In genomic region chr13:113028336-113029060, GRCh38 we compare ENCODE assay signal across 10 cellular contexts.
"Had no signal": no experiment of that assay in that cellular context is flagged by ENCODE, and none has a peak within 500 bp of the region (broad histone marks: within the 10 kb centered on the region; RNA-seq: fewer than 3 reads in every experiment).

No MANE protein-coding gene starts in this region.

- H3K4me3 ChIP-seq: right atrium auricular region, tibial nerve had no signal

- H3K36me3 ChIP-seq: right atrium auricular region, tibial nerve had no signal

- DNase-seq: activated CD4-positive, alpha-beta T cell treated with anti-CD3 and anti-CD28 coated beads, Interleukin-2, amount 10 ng/mL, durations not matched to agents 7 days and 5 days; activated CD8-positive, alpha-beta memory T cell treated with anti-CD3 and anti-CD28 coated beads for 24 hours; activated naive CD4-positive, alpha-beta T cell treated with anti-CD3 and anti-CD28 coated beads, Interleukin-2, amount 10 ng/mL, durations not matched to agents 7 days and 5 days; naive thymus-derived CD4-positive, alpha-beta T cell had no signal

- H3K4me3 Mint-ChIP-seq: activated CD4-positive, alpha-beta T cell treated with anti-CD3 and anti-CD28 coated beads, Interleukin-2, amount 10 ng/mL, durations not matched to agents 7 days and 5 days; activated naive CD4-positive, alpha-beta T cell treated with anti-CD3 and anti-CD28 coated beads, Interleukin-2, amount 10 ng/mL, durations not matched to agents 7 days and 5 days; activated T-helper 17 cell treated with anti-CD3 and anti-CD28 coated beads, Interleukin-2, amount 50 U/mL, for 72 hours; central memory CD8-positive, alpha-beta T cell; dendritic cell treated with granulocyte-macrophage colony-stimulating factor and Interleukin-4, amounts not matched to agents 40 ng/mL and 50 ng/mL, for 4 days; naive thymus-derived CD4-positive, alpha-beta T cell; stimulated activated effector memory CD8-positive, alpha-beta T cell treated with anti-CD3 and anti-CD28 coated beads, Interleukin-12 subunit alpha, Interleukin-12 subunit beta, amount 100 ng/mL, for 72 hours had no signal

- H3K27me3 ChIP-seq: right atrium auricular region had no signal

- H3K4me1 Mint-ChIP-seq: activated CD4-positive, alpha-beta T cell treated with anti-CD3 and anti-CD28 coated beads, Interleukin-2, amount 10 ng/mL, durations not matched to agents 7 days and 5 days; activated naive CD4-positive, alpha-beta T cell treated with anti-CD3 and anti-CD28 coated beads, Interleukin-2, amount 10 ng/mL, durations not matched to agents 7 days and 5 days; activated T-helper 17 cell treated with anti-CD3 and anti-CD28 coated beads, Interleukin-2, amount 50 U/mL, for 72 hours; central memory CD8-positive, alpha-beta T cell had no signal

- H3K9me3 Mint-ChIP-seq: activated CD4-positive, alpha-beta T cell treated with anti-CD3 and anti-CD28 coated beads, Interleukin-2, amount 10 ng/mL, durations not matched to agents 7 days and 5 days; activated T-helper 17 cell treated with anti-CD3 and anti-CD28 coated beads, Interleukin-2, amount 50 U/mL, for 72 hours; central memory CD8-positive, alpha-beta T cell; dendritic cell treated with granulocyte-macrophage colony-stimulating factor and Interleukin-4, amounts not matched to agents 40 ng/mL and 50 ng/mL, for 4 days; naive thymus-derived CD4-positive, alpha-beta T cell; stimulated activated effector memory CD8-positive, alpha-beta T cell treated with anti-CD3 and anti-CD28 coated beads, Interleukin-12 subunit alpha, Interleukin-12 subunit beta, amount 100 ng/mL, for 72 hours had no signal

- H3K27ac ChIP-seq: right atrium auricular region, tibial nerve had no signal

- H3K36me3 Mint-ChIP-seq: activated naive CD4-positive, alpha-beta T cell treated with anti-CD3 and anti-CD28 coated beads, Interleukin-2, amount 10 ng/mL, durations not matched to agents 7 days and 5 days; stimulated activated effector memory CD8-positive, alpha-beta T cell treated with anti-CD3 and anti-CD28 coated beads, Interleukin-12 subunit alpha, Interleukin-12 subunit beta, amount 100 ng/mL, for 72 hours had no signal

- H3K27me3 Mint-ChIP-seq: activated CD4-positive, alpha-beta T cell treated with anti-CD3 and anti-CD28 coated beads, Interleukin-2, amount 10 ng/mL, durations not matched to agents 7 days and 5 days; activated naive CD4-positive, alpha-beta T cell treated with anti-CD3 and anti-CD28 coated beads, Interleukin-2, amount 10 ng/mL, durations not matched to agents 7 days and 5 days; activated T-helper 17 cell treated with anti-CD3 and anti-CD28 coated beads, Interleukin-2, amount 50 U/mL, for 72 hours; central memory CD8-positive, alpha-beta T cell; dendritic cell treated with granulocyte-macrophage colony-stimulating factor and Interleukin-4, amounts not matched to agents 40 ng/mL and 50 ng/mL, for 4 days; naive thymus-derived CD4-positive, alpha-beta T cell had no signal

- H3K9me3 ChIP-seq: right atrium auricular region, tibial nerve had no signal

- H3K27ac Mint-ChIP-seq: activated CD4-positive, alpha-beta T cell treated with anti-CD3 and anti-CD28 coated beads, Interleukin-2, amount 10 ng/mL, durations not matched to agents 7 days and 5 days; activated naive CD4-positive, alpha-beta T cell treated with anti-CD3 and anti-CD28 coated beads, Interleukin-2, amount 10 ng/mL, durations not matched to agents 7 days and 5 days; activated T-helper 17 cell treated with anti-CD3 and anti-CD28 coated beads, Interleukin-2, amount 50 U/mL, for 72 hours; dendritic cell treated with granulocyte-macrophage colony-stimulating factor and Interleukin-4, amounts not matched to agents 40 ng/mL and 50 ng/mL, for 4 days; naive thymus-derived CD4-positive, alpha-beta T cell; stimulated activated effector memory CD8-positive, alpha-beta T cell treated with anti-CD3 and anti-CD28 coated beads, Interleukin-12 subunit alpha, Interleukin-12 subunit beta, amount 100 ng/mL, for 72 hours had no signal
